ENCODE assay signal across 14 cellular contexts in the genomic region with DNA sequence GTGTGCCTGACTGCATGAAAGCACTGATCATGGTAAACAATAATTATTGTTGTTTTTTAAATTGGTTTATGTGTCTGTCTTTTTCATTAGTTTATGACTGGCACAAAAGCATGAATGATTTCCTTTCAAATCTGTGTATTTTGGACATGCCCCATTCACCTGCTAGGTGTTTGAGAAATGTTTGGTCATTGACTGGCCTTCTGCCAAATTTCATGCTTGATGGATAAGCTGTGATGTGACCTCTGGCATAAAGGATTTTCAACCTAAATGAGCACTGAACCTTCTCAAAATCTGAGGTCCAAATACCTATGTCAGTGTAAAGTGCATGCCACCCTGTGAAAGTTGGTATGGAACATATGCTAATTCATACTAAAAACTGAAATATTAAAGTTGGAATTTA.
"Had no signal": no experiment of that assay in that cellular context is flagged by ENCODE, and none has a peak within 500 bp of the region (broad histone marks: within the 10 kb centered on the region; RNA-seq: fewer than 3 reads in every experiment).

No MANE protein-coding gene starts in this region.

- H3K4me3 ChIP-seq: lung, right atrium auricular region, tibial artery had no signal

- DNase-seq: activated naive CD4-positive, alpha-beta T cell treated with anti-CD3 and anti-CD28 coated beads, Interleukin-2, amount 50 U/mL, for 16 hours; activated T-cell treated with anti-CD3 and anti-CD28 coated beads, Interleukin-2, amount 50 U/mL, for 1 hour; amniotic stem cell; brain microvascular endothelial cell; dermis blood vessel endothelial cell; immature natural killer cell; left cardiac atrium; naive B cell; small intestine; tibial artery had no signal

- H3K4me3 Mint-ChIP-seq: immature natural killer cell, naive B cell had no signal

- H3K36me3 Mint-ChIP-seq: immature natural killer cell, naive B cell had no signal

- H3K36me3 ChIP-seq: brain microvascular endothelial cell, right atrium auricular region, tibial artery had no signal

- ATAC-seq: activated CD4-positive, CD25-positive, alpha-beta regulatory T cell treated with anti-CD3 and anti-CD28 coated beads, Interleukin-2, amount 50 U/mL, for 24 hours; esophagus mucosa; left cardiac atrium had no signal

- H3K27ac Mint-ChIP-seq: immature natural killer cell, naive B cell had no signal

- H3K4me1 ChIP-seq: right atrium auricular region, tibial artery had no signal

- H3K27ac ChIP-seq: brain microvascular endothelial cell, right atrium auricular region, tibial artery had no signal

- H3K4me1 Mint-ChIP-seq: immature natural killer cell, naive B cell had no signal

- H3K9me3 ChIP-seq: right atrium auricular region, tibial artery had no signal

- H3K27me3 ChIP-seq: brain microvascular endothelial cell, right atrium auricular region, tibial artery had no signal
